In the genomic region with DNA sequence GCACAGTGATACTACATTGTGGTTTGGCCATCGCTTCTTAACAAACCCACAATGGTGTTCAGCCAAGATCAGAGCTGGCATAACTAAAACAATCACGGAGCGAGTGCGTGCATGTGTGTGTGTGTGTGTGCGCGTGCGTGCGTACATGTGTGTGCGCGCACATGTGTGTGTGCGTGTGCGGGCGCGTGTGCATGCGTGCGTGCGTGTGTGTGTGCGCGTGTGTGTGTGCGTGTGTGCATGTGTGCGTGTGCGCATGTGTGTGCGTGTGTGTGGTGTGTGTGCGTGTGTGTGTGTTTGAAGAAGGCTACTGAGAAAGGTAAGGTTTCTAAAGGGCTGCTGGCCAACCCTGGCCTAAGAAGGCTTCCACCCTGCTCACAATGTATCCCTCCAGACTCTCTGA, we compare ENCODE assay signal across 22 cellular contexts.
"Had no signal": no experiment of that assay in that cellular context is flagged by ENCODE, and none has a peak within 500 bp of the region (broad histone marks: within the 10 kb centered on the region; RNA-seq: fewer than 3 reads in every experiment).

No MANE protein-coding gene starts in this region.

- H3K27me3 ChIP-seq: colonic mucosa, esophagus squamous epithelium, gastrocnemius medialis, left lung had no signal

- H3K4me3 ChIP-seq: colonic mucosa, esophagus squamous epithelium, gastrocnemius medialis, heart right ventricle, left lung, lower lobe of right lung, mucosa of descending colon had no signal

- H3K27ac ChIP-seq: colonic mucosa, epithelial cell of prostate, esophagus squamous epithelium, gastrocnemius medialis, heart right ventricle, left lung, lower lobe of right lung had no signal

- H3K9me3 ChIP-seq: colonic mucosa, gastrocnemius medialis, heart right ventricle, lower lobe of right lung, mucosa of descending colon had no signal

- DNase-seq: colonic mucosa; cortex of kidney; effector CD8-positive, alpha-beta T cell; effector memory CD8-positive, alpha-beta T cell; endodermal cell; erythroblast; esophagus squamous epithelium; foreskin fibroblast; foreskin melanocyte; gastrocnemius medialis; glutamatergic neuron; head of caudate nucleus; heart right ventricle; hippocampal formation; left cardiac atrium; left lung; left ventricle myocardium superior; lower lobe of right lung; mesenchymal stem cell; mucosa of descending colon; naive B cell had no signal

- H3K36me3 ChIP-seq: colonic mucosa, esophagus squamous epithelium, gastrocnemius medialis, heart right ventricle, left lung, lower lobe of right lung had no signal

- H3K4me1 ChIP-seq: colonic mucosa, esophagus squamous epithelium, gastrocnemius medialis, heart right ventricle, left lung, lower lobe of right lung had no signal
